In the genomic region with DNA sequence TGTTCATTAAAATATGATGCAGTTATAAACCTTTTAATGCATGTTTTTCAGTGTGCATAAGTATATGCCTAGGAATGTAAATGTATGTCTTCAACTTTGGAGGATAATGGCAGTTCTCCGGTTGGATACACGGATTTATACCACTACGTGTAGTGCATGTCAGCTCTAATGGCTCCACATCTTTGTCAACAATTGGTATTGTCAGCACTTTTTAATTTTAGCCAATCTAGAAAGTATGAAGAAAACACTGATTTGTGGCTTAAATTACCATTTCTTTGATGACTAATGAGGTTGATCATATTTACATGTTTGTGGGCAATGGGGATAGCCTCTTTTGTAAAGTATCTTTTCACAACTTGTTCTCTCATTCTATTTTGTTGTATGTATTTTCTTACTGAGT, we compare ENCODE assay signal across 35 cellular contexts.
"Had no signal": no experiment of that assay in that cellular context is flagged by ENCODE, and none has a peak within 500 bp of the region (broad histone marks: within the 10 kb centered on the region; RNA-seq: fewer than 3 reads in every experiment).

No MANE protein-coding gene starts in this region.

- H3K27me3 ChIP-seq: MG63 had no signal

- H3K9me3 ChIP-seq: MG63 had no signal

- H3K4me3 ChIP-seq: MG63 had no signal

- DNase-seq: MG63, MM.1S, MV-4-11, NCI-H1048, NCI-H1092, NCI-H1092 treated with DMSO at 0.1 percent for 48 hours, NCI-H1105, NCI-H1105 treated with DMSO at 0.1 percent for 48 hours, NCI-H1417, NCI-H1417 treated with DMSO at 0.1 percent for 48 hours, NCI-H1436, NCI-H1436 treated with DMSO at 0.1 percent for 48 hours, NCI-H146, NCI-H1694, NCI-H1694 treated with DMSO at 0.1 percent for 48 hours, NCI-H187, NCI-H187 treated with DMSO at 0.1 percent for 48 hours, NCI-H1930, NCI-H2029, NCI-H2029 treated with DMSO at 0.1 percent for 48 hours, NCI-H2081, NCI-H2081 treated with DMSO at 0.1 percent for 48 hours, NCI-H2107, NCI-H2171, NCI-H2171 treated with DMSO at 0.1 percent for 48 hours, NCI-H2227 treated with DMSO at 0.1 percent for 48 hours, NCI-H226, NCI-H345, NCI-H446, NCI-H446 treated with DMSO at 0.1 percent for 48 hours, NCI-H510A, NCI-H510A treated with DMSO at 0.1 percent for 48 hours, NCI-H524, NCI-H524 treated with DMSO at 0.1 percent for 48 hours, NCI-H526 had no signal

- H3K36me3 ChIP-seq: MG63 had no signal
